24 cellular contexts compared by ENCODE assay signal in the genomic region with DNA sequence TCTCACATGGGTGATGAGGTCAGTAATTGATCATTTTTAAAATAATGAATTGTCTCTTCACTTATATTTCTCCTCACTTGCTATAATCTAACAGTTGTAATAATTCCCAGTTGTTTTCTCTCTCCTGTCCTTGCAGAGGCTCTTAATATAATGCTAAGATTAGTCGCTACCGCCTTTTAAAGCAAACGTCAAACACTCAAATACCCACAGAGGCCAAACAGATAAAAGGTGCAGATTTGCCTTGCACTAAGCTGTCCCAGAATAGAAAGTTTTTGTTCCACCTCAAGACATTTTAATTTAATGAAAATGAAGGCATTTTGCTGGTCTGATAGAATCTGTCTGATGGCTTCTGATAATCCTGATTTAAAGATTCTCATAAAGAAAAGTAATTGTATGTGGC.
"Had no signal": no experiment of that assay in that cellular context is flagged by ENCODE, and none has a peak within 500 bp of the region (broad histone marks: within the 10 kb centered on the region; RNA-seq: fewer than 3 reads in every experiment).

No MANE protein-coding gene starts in this region.

- DNase-seq: colonic mucosa; cortex of kidney; effector CD8-positive, alpha-beta T cell; effector memory CD8-positive, alpha-beta T cell; endodermal cell; erythroblast; esophagus squamous epithelium; foreskin fibroblast; foreskin melanocyte; gastrocnemius medialis; glutamatergic neuron; head of caudate nucleus; heart right ventricle; hypothalamus; immature natural killer cell; islet precursor cell; left cardiac atrium; left lung; left ventricle myocardium superior; lower lobe of right lung; mesendoderm; midbrain; naive thymus-derived CD4-positive, alpha-beta T cell had no signal

- H3K27me3 ChIP-seq: colonic mucosa, esophagus squamous epithelium, gastrocnemius medialis, heart right ventricle, left lung had no signal

- H3K27ac ChIP-seq: colonic mucosa, epithelial cell of prostate, esophagus squamous epithelium, gastrocnemius medialis, heart right ventricle, left lung, lower lobe of right lung had no signal

- H3K36me3 ChIP-seq: colonic mucosa, gastrocnemius medialis, left lung had no signal

- H3K4me3 ChIP-seq: colonic mucosa, esophagus squamous epithelium, gastrocnemius medialis, left lung, lower lobe of right lung had no signal

- H3K4me1 ChIP-seq: colonic mucosa, esophagus squamous epithelium, gastrocnemius medialis, heart right ventricle, left lung, lower lobe of right lung had no signal

- H3K9me3 ChIP-seq: colonic mucosa, esophagus squamous epithelium, gastrocnemius medialis, heart right ventricle, left lung, lower lobe of right lung had no signal
